34 cellular contexts compared by ENCODE assay signal in the genomic region with DNA sequence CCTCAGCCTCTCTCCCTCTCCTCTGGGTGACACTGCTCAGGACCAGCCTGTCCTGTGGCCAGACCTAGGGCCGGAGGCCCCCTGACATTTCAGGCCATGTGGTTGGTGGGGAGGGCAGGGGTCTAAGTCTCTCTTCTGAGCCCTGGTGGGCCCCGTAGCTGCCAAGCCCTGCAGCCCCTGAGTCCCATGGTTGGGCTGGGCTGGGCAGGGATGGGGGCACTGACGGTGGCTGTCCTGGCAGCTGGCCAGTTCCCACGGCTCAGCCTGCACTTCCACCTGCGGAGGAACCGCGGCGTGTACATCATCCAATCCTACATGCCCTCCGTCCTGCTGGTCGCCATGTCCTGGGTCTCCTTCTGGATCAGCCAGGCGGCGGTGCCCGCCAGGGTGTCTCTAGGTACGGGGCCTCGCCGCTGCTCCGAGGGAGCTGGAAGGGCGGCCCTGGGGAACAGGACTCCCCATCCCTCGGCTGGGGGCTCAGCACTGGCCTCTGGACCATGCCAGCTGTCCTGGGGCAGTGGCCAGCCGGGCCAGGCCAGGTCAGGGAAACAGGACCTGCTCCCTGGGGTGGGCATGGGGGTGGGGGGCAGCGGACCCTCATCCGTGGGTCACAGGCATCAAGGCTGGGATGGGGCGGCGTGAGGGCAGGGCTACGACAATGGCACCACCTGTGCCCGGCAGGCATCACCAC. TPM values are rescaled to one million over a fixed set of nuclear protein-coding genes. Genes with fewer than 3 reads are reported as not detected.
"Had no signal": no experiment of that assay in that cellular context is flagged by ENCODE, and none has a peak within 500 bp of the region (broad histone marks: within the 10 kb centered on the region; RNA-seq: fewer than 3 reads in every experiment).

No MANE protein-coding gene starts in this region.

- DNase-seq: activated B cell treated with CpG ODN at 0.5 μM for 24 hours; activated CD4-positive, alpha-beta memory T cell treated with anti-CD3 and anti-CD28 coated beads for 36 hours; activated CD4-positive, alpha-beta T cell treated with anti-CD3 and anti-CD28 coated beads for 4 hours; activated CD4-positive, alpha-beta T cell treated with anti-CD3 and anti-CD28 coated beads, Interleukin-2, amount 50 U/mL, for 1 hour; activated CD4-positive, CD25-positive, alpha-beta regulatory T cell treated with anti-CD3 and anti-CD28 coated beads, Interleukin-2, amount 50 U/mL, for 72 hours; activated CD8-positive, alpha-beta memory T cell treated with anti-CD3 and anti-CD28 coated beads, Interleukin-2, amount 50 U/mL, for 4 hours; activated gamma-delta T cell treated with Interleukin-2 at 50 U/mL for 16 hours; activated naive CD4-positive, alpha-beta T cell treated with anti-CD3 and anti-CD28 coated beads for 36 hours; activated T-cell treated with anti-CD3 and anti-CD28 coated beads for 4 hours; activated T-cell treated with anti-CD3 and anti-CD28 coated beads, Interleukin-2, amount 50 U/mL, for 4 hours; amniotic stem cell; colonic mucosa; NCI-H1105; NCI-H1436; NCI-H1694; NCI-H1930; NCI-H2081 treated with DMSO at 0.1 percent for 48 hours; NCI-H2171; NCI-H510A; NCI-H526; NCI-H748 treated with DMSO at 0.1 percent for 48 hours; NK-92 treated with Interleukin-12 subunit alpha and Interleukin-12 subunit beta, amount 100 ng/mL, for 24 hours; Right ventricle myocardium superior; SW 1271; T-helper 1 cell; T-helper 2 cell; T-helper 9 cell had no signal

- H3K9me3 ChIP-seq: ascending aorta, colonic mucosa had no signal

- H3K36me3 ChIP-seq: ascending aorta, cardiac muscle cell, colonic mucosa had no signal

- H3K4me3 ChIP-seq: ascending aorta, cardiac muscle cell, colonic mucosa had no signal

- H3K27ac ChIP-seq: ascending aorta, cardiac muscle cell, colonic mucosa, VCaP had no signal

- H3K27me3 ChIP-seq: ascending aorta, cardiac muscle cell, colonic mucosa had no signal

- H3K4me1 ChIP-seq: ascending aorta, colonic mucosa had no signal

- ATAC-seq: activated naive CD4-positive, alpha-beta T cell treated with anti-CD3 and anti-CD28 coated beads, Interleukin-2, amount 50 U/mL, for 72 hours; activated T-cell treated with anti-CD3 and anti-CD28 coated beads, Interleukin-2, amount 50 U/mL, for 4 hours had no signal

RNA-seq across cellular contexts. Expression of a gene that starts 9.9 kb away (rescaled TPM):
- total RNA-seq: activated B cell treated with CpG ODN at 0.5 μM for 24 hours; activated CD4-positive, alpha-beta memory T cell treated with anti-CD3 and anti-CD28 coated beads for 36 hours; activated naive CD4-positive, alpha-beta T cell treated with anti-CD3 and anti-CD28 coated beads for 36 hours; activated naive CD4-positive, alpha-beta T cell treated with anti-CD3 and anti-CD28 coated beads, Interleukin-2, amount 50 U/mL, for 72 hours; activated T-cell treated with anti-CD3 and anti-CD28 coated beads, Interleukin-2, amount 50 U/mL, for 4 hours; ascending aorta; cardiac muscle cell; chondrocyte; MCF 10A had no signal
- polyA plus RNA-seq: cardiac muscle cell had no signal

RNA-seq across cellular contexts. Expression of a gene that starts 25.4 kb away (rescaled TPM):
- total RNA-seq: activated B cell treated with CpG ODN at 0.5 μM for 24 hours; activated CD4-positive, alpha-beta memory T cell treated with anti-CD3 and anti-CD28 coated beads for 36 hours; activated naive CD4-positive, alpha-beta T cell treated with anti-CD3 and anti-CD28 coated beads for 36 hours; activated naive CD4-positive, alpha-beta T cell treated with anti-CD3 and anti-CD28 coated beads, Interleukin-2, amount 50 U/mL, for 72 hours; activated T-cell treated with anti-CD3 and anti-CD28 coated beads, Interleukin-2, amount 50 U/mL, for 4 hours; activated T-helper 1 cell treated with anti-CD3 and anti-CD28 coated beads, Interleukin-12 subunit alpha, Interleukin-12 subunit beta, Interleukin-2, Interleukin-4 antibody, amounts not matched to agents 30 ng/mL and 10 ng/mL and 1 ng/mL, durations not matched to agents 14 hours and 24 hours and 36 hours; ascending aorta; chondrocyte; MCF 10A; Right ventricle myocardium superior had no signal
